Comparison of ENCODE assay signal across 9 cellular contexts in genomic region chr19:53903055-53903680, GRCh38. TPM values are rescaled to one million over a fixed set of nuclear protein-coding genes. Genes with fewer than 3 reads are reported as not detected.
A peak's percentile ranks its signal among the peaks of the same experiment; 100 is the strongest.
DNase-seq lines count a peak whose midpoint lies in the region; ATAC-seq, FAIRE-seq and TF ChIP-seq lines count a peak whose summit lies in the region.
"Had no signal": no experiment of that assay in that cellular context is flagged by ENCODE, and none has a peak within 500 bp of the region (broad histone marks: within the 10 kb centered on the region; RNA-seq: fewer than 3 reads in every experiment).

No MANE protein-coding gene starts in this region.

- H3K9me3 Mint-ChIP-seq in naive thymus-derived CD8-positive, alpha-beta T cell, result peaks cover 0 to 7% (median 0%) of the 10 kb centered on the region in 9 donors

- DNase-seq in SK-N-SH, result no peak
- DNase-seq in NCI-H1048 (lab: John Stamatoyannopoulos, UW), result peak; percentile 34
- peak; percentile 52 for DNase-seq in bronchial epithelial cell (ENCODE audit: low read depth)
- DNase-seq in naive thymus-derived CD8-positive, alpha-beta T cell, result peak in 7 of 10 donors; percentile 29 to 76 (median 54)
- DNase-seq in ecto neural progenitor cell (ENCODE audit: low spot score), result no peak
- DNase-seq in NCI-H1417 (lab: John Stamatoyannopoulos, UW), result no peak
- DNase-seq in epidermal melanocyte (ENCODE audit: insufficient read length, low spot score), result no peak
- DNase-seq: NCI-H1105 had no signal

- TF ChIP-seq CTCF in SK-N-SH (IDR thresholded peaks at IDR 0.05), result no peak
- TF ChIP-seq CTCF in bronchial epithelial cell (IDR thresholded peaks at IDR 0.05; ENCODE audit: insufficient read depth, low read length, severe bottlenecking), result no peak

- TF ChIP-seq EP300 in SK-N-SH (IDR thresholded peaks at IDR 0.05; ENCODE audit: borderline replicate concordance in 1 of 2, low read depth in 1 of 2, low read length in 1 of 2), result no peak

- H3K27ac Mint-ChIP-seq in naive thymus-derived CD8-positive, alpha-beta T cell, result peak overlapping the region in 1 of 10 donors; percentile 55

- ATAC-seq in SK-N-SH treated with all-trans-retinoic acid at 6 μM for 48 hours, result no peak
- peak; percentile 36 to 39 for ATAC-seq in naive thymus-derived CD8-positive, alpha-beta T cell

- H3K9me2 ChIP-seq in SK-N-SH, result no peaks in the 10 kb centered on the region

- H3K27me3 ChIP-seq in SK-N-SH (ENCODE audit: insufficient read depth) (peaks cover 39% of the 10 kb centered on the region), bronchial epithelial cell (ENCODE audit: control insufficient read depth, insufficient read depth, low read length) (peaks cover 13% of the 10 kb centered on the region)

- H3K79me2 ChIP-seq in SK-N-SH (ENCODE audit: insufficient read depth), result no peaks in the 10 kb centered on the region

- WGBS in SK-N-SH (ENCODE audit: low lambda C conversion rate), result 53% methylated on average over 4 of the region's 4 CpGs

- peak overlapping the region in 2 of 10 donors; percentile 8 to 30 for H3K4me3 Mint-ChIP-seq in naive thymus-derived CD8-positive, alpha-beta T cell

- peak; percentile 7 for FAIRE-seq in bronchial epithelial cell (lab: Jason Lieb, UNC)

- H3F3A ChIP-seq in SK-N-SH (replicated peaks; ENCODE audit: insufficient read depth), result peaks cover 7% of the 10 kb centered on the region

- no peak overlapping the region for H3K4me2 ChIP-seq in SK-N-SH

- H3K27me3 Mint-ChIP-seq in naive thymus-derived CD8-positive, alpha-beta T cell, result peaks cover 38 to 88% (median 58%) of the 10 kb centered on the region in 5 donors

- CTCF ChIA-PET in SK-N-SH (lab: Yijun Ruan, JAX), result interaction anchor here (4.9 kb wide), 1 partner anchor 121 kb away, joined by 26 read pairs; no protein-coding TSS in a partner anchor

- peaks cover 0 to 17% of the 10 kb centered on the region in 2 experiments; a peak in 1 of 4 replicates for H3K4me1 ChIP-seq in SK-N-SH (ENCODE audit: control insufficient read depth in 1 of 2, insufficient read depth in 2 of 2, low read depth in 1 of 2, low read length in 1 of 2)

- TF ChIP-seq RAD21 in SK-N-SH (IDR thresholded peaks at IDR 0.05; ENCODE audit: low read length), result no peak

- H3K36me3 ChIP-seq in SK-N-SH (replicated peaks in 1 of 2; ENCODE audit: control insufficient read depth in 1 of 2, insufficient read depth in 2 of 2, low read length in 1 of 2), result no peaks in the 10 kb centered on the region
- no peaks in the 10 kb centered on the region for H3K36me3 ChIP-seq in bronchial epithelial cell (ENCODE audit: control insufficient read depth, insufficient read depth, low read length)

- H3K27ac ChIP-seq in SK-N-SH (ENCODE audit: low read depth in 2 of 2, low read length in 1 of 2), result no peak overlapping the region

- no peak overlapping the region for H3K4me3 ChIP-seq in SK-N-SH (ENCODE audit: low read depth in 2 of 2, low read length in 1 of 2)
- no peak overlapping the region for H3K4me3 ChIP-seq in bronchial epithelial cell (ENCODE audit: low read depth, low read length)

- no peaks in the 10 kb centered on the region for H3K36me3 Mint-ChIP-seq in naive thymus-derived CD8-positive, alpha-beta T cell

- H2AFZ ChIP-seq in SK-N-SH (ENCODE audit: low read depth), result no peak overlapping the region

- H3K9ac ChIP-seq in SK-N-SH, result no peak overlapping the region

- H4K20me1 ChIP-seq in SK-N-SH (ENCODE audit: insufficient read depth), result no peaks in the 10 kb centered on the region

- peaks cover 15 to 31% (median 22%) of the 10 kb centered on the region in 4 donors for H3K4me1 Mint-ChIP-seq in naive thymus-derived CD8-positive, alpha-beta T cell

- H3K9me3 ChIP-seq in SK-N-SH, result no peaks in the 10 kb centered on the region

- POLR2A ChIA-PET in SK-N-SH (lab: Yijun Ruan, JAX), result no interaction called here
- POLR2A ChIA-PET in naive thymus-derived CD8-positive, alpha-beta T cell (lab: Charles Lee), result no interaction called here

TF ChIP-seq in SK-N-SH, 30 proteins besides CTCF, POLR2A, EP300 and RAD21 (continues in another document):
- TF ChIP-seq POLR2AphosphoS5 (IDR thresholded peaks at IDR 0.05; ENCODE audit: low read depth, low read length) (no peak), NFIC (IDR thresholded peaks at IDR 0.05; ENCODE audit: borderline replicate concordance) (no peak), RFX5 (IDR thresholded peaks at IDR 0.05; ENCODE audit: low read length) (no peak), CHD2 (IDR thresholded peaks at IDR 0.05; ENCODE audit: low read length, partially characterized antibody) (no peak), JUND (IDR thresholded peaks at IDR 0.05) (no peak), TCF12 (IDR thresholded peaks at IDR 0.05) (peak; percentile 38; the same call in 1 of the 2 replicates), SMC3 (IDR thresholded peaks at IDR 0.05; ENCODE audit: low read depth, low read length) (no peak)

TF ChIP-seq in SK-N-SH treated with all-trans-retinoic acid at 6 μM for 48 hours, 23 proteins besides CTCF, POLR2A, EP300 and RAD21:
- no peak for TF ChIP-seq POU6F1 (CRISPR knock-in tag; IDR thresholded peaks at IDR 0.05; ENCODE audit: borderline replicate concordance, low read depth)
- no peak for TF ChIP-seq OSR1 (CRISPR knock-in tag; IDR thresholded peaks at IDR 0.05)
- TF ChIP-seq ZNF565 (CRISPR knock-in tag; conservative IDR thresholded peaks at IDR 0.05; ENCODE audit: low read depth), result no peak
- no peak for TF ChIP-seq PATZ1 (CRISPR knock-in tag; IDR thresholded peaks at IDR 0.05; ENCODE audit: borderline replicate concordance)
- no peak for TF ChIP-seq CSDC2 (CRISPR knock-in tag; IDR thresholded peaks at IDR 0.05)
- no peak for TF ChIP-seq BACH2 (CRISPR knock-in tag; IDR thresholded peaks at IDR 0.05; ENCODE audit: borderline replicate concordance)
- TF ChIP-seq ZFP30 (CRISPR knock-in tag; IDR thresholded peaks at IDR 0.05), result no peak
- no peak for TF ChIP-seq ARNTL (CRISPR knock-in tag; IDR thresholded peaks at IDR 0.05; ENCODE audit: borderline replicate concordance, low read depth)

RNA-seq across cellular contexts. Expression of gene CACNG7, which starts 5.9 kb away (rescaled TPM):
- polyA plus RNA-seq in SK-N-SH (2012; rRNA removed), result 25.7 and 30.7 TPM in 2 replicates
- 18.5 and 29.5 TPM in 2 replicates for polyA plus RNA-seq in SK-N-SH (2012; cell fraction: cytosol; rRNA removed)
- polyA plus RNA-seq in SK-N-SH (2012; cell fraction: nucleus; rRNA removed), result 34.0 and 43.1 TPM in 2 replicates
- total RNA-seq in bronchial epithelial cell, result not detected in 2 replicates
- total RNA-seq in naive thymus-derived CD8-positive, alpha-beta T cell, result not detected
- polyA plus RNA-seq in naive thymus-derived CD8-positive, alpha-beta T cell, result not detected

RNA-seq across cellular contexts. Expression of gene PRKCG, which starts 21.2 kb away (rescaled TPM):
- polyA plus RNA-seq in SK-N-SH (2012; rRNA removed), result 0.08 and 0.26 TPM in 2 replicates
- 0.03 and 0.07 TPM in 2 replicates for polyA plus RNA-seq in SK-N-SH (2012; cell fraction: cytosol; rRNA removed)
- 1.2 and 1.4 TPM in 2 replicates for polyA plus RNA-seq in SK-N-SH (2012; cell fraction: nucleus; rRNA removed)
- total RNA-seq in bronchial epithelial cell, result not detected in 2 replicates
- not detected for total RNA-seq in naive thymus-derived CD8-positive, alpha-beta T cell
- not detected for polyA plus RNA-seq in naive thymus-derived CD8-positive, alpha-beta T cell

RNA-seq across cellular contexts. Expression of gene MYADM, which starts 35.5 kb away (rescaled TPM):
- polyA plus RNA-seq in SK-N-SH (2012; rRNA removed), result 28.3 and 38.7 TPM in 2 replicates
- polyA plus RNA-seq in SK-N-SH (2012; cell fraction: cytosol; rRNA removed), result 23.0 and 25.4 TPM in 2 replicates
- polyA plus RNA-seq in SK-N-SH (2012; cell fraction: nucleus; rRNA removed), result 49.8 and 50.7 TPM in 2 replicates
- 1.3 and 1.4 TPM in 2 replicates for total RNA-seq in bronchial epithelial cell
- 10 to 100 TPM; 35.0 to 36.5 TPM for total RNA-seq in naive thymus-derived CD8-positive, alpha-beta T cell
- 10 to 100 TPM; 33.9 to 42.0 (median 40.3) TPM for polyA plus RNA-seq in naive thymus-derived CD8-positive, alpha-beta T cell

RNA-seq across cellular contexts. Expression of gene CACNG8, which starts 59.6 kb away (rescaled TPM):
- polyA plus RNA-seq in SK-N-SH (2012; rRNA removed), result 1.1 and 1.3 TPM in 2 replicates
- polyA plus RNA-seq in SK-N-SH (2012; cell fraction: cytosol; rRNA removed), result 0.83 and 0.85 TPM in 2 replicates
- 9.0 and 9.6 TPM in 2 replicates for polyA plus RNA-seq in SK-N-SH (2012; cell fraction: nucleus; rRNA removed)
- total RNA-seq in bronchial epithelial cell, result not detected in 2 replicates
- total RNA-seq in naive thymus-derived CD8-positive, alpha-beta T cell, result not detected
- polyA plus RNA-seq in naive thymus-derived CD8-positive, alpha-beta T cell, result not detected

Comparison
In these comparisons a context has a peak if more than half of its experiments do, and no peak if none do; other contexts are left out.
1. DNase-seq: peak in NCI-H1048 (single experiment), bronchial epithelial cell (single experiment) and naive thymus-derived CD8-positive, alpha-beta T cell (7 of 10); none in SK-N-SH (single experiment), ecto neural progenitor cell (single experiment), NCI-H1417 (0 of 3) and epidermal melanocyte (single experiment).
2. RNA of gene MYADM, which starts 35.5 kb away (total RNA-seq): 35.0 to 36.5 TPM in naive thymus-derived CD8-positive, alpha-beta T cell; 1.3 to 1.4 TPM in bronchial epithelial cell; every median in the first group is over 10 times any median in the second.